15 cellular contexts compared by ENCODE assay signal in genomic region chr4:155591784-155592567, GRCh38.
"Had no signal": no experiment of that assay in that cellular context is flagged by ENCODE, and none has a peak within 500 bp of the region (broad histone marks: within the 10 kb centered on the region; RNA-seq: fewer than 3 reads in every experiment).

No MANE protein-coding gene starts in this region.

- H3K27ac ChIP-seq: brain microvascular endothelial cell, neutrophil, right lobe of liver, testis had no signal

- H3K9me3 Mint-ChIP-seq: activated T-helper 2 cell treated with anti-CD3 and anti-CD28 coated beads, Interferon-gamma antibody, Interleukin-2, Interleukin-4, amounts not matched to agents 10 μg/mL and 5 μg/mL and 100 μg/mL, durations not matched to agents 14 hours and 24 hours and 36 hours had no signal

- H3K27ac Mint-ChIP-seq: activated T-helper 2 cell treated with anti-CD3 and anti-CD28 coated beads, Interferon-gamma antibody, Interleukin-2, Interleukin-4, amounts not matched to agents 10 μg/mL and 5 μg/mL and 100 μg/mL, durations not matched to agents 14 hours and 24 hours and 36 hours had no signal

- H3K27me3 ChIP-seq: brain microvascular endothelial cell, neutrophil, right lobe of liver, testis had no signal

- DNase-seq: activated CD4-positive, alpha-beta T cell treated with anti-CD3 and anti-CD28 coated beads, Interleukin-2, amount 50 U/mL, for 1 hour; activated naive CD4-positive, alpha-beta T cell treated with anti-CD3 and anti-CD28 coated beads, Interleukin-2, amount 50 U/mL, for 16 hours; activated T-cell treated with anti-CD3 and anti-CD28 coated beads for 4 hours; amniotic stem cell; brain microvascular endothelial cell; cerebellar nuclear complex; mesendoderm; posterior cingulate gyrus; right lobe of liver; stimulated activated CD4-positive, alpha-beta T cell treated with anti-CD3 and anti-CD28 coated beads, Interleukin-4, amount 100 ng/mL, for 1 hour; stimulated activated CD8-positive, alpha-beta memory T cell treated with anti-CD3 and anti-CD28 coated beads, Interleukin-4, amount 100 ng/mL, for 48 hours; stimulated activated naive CD8-positive, alpha-beta T cell treated with anti-CD3 and anti-CD28 coated beads, Interleukin-15, Interleukin-2, amounts not matched to agents 100 U/mL and 50 U/mL, for 24 hours; testis had no signal

- ATAC-seq: right lobe of liver; stimulated activated naive CD8-positive, alpha-beta T cell treated with anti-CD3 and anti-CD28 coated beads, Interleukin-15, Interleukin-2, amounts not matched to agents 100 U/mL and 50 U/mL, for 24 hours had no signal

- H3K9me3 ChIP-seq: neutrophil, right lobe of liver, testis had no signal

- H3K4me1 ChIP-seq: testis had no signal

- H3K36me3 ChIP-seq: brain microvascular endothelial cell, neutrophil, right lobe of liver had no signal

- H3K4me3 ChIP-seq: right lobe of liver, testis had no signal
